In the genomic region with DNA sequence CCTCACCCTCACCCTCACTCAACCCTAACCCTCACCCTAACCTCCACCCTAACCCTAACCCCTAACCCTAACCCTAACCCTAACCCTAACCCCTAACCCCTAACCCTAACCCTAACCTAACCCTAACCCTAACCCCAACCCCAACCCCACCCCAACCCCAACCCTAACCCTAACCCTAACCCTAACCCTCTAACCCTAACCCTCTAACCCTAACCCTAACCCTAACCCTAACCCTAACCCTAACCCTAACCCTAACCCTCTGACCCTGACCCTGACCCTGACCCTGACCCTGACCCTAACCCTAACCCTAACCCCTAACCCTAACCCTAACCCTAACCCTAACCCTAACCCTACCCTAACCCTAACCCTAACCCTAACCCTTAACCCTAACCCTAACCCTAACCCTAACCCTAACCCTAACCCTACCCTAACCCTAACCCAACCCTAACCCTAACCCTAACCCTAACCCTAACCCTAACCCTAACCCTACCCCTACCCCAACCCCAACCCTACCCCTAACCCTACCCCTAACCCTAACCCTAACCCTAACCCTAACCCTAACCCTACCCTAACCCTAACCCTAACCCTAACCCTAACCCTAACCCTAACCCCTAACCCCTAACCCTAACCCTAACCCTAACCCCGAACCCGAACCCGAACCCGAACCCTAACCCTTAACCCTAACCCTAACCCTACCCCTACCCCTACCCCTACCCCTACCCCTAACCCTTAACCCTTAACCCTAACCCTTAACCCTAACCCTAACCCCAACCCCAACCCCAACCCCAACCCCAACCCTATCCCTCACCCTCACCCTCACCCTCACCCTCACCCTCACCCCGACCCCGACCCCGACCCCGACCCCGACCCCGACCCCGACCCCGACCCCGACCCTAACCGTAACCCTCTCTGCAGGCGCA, we compare ENCODE assay signal across 7 cellular contexts.
DNase-seq lines count a peak whose midpoint lies in the region; TF ChIP-seq lines count a peak whose summit lies in the region.
"Not testable (repeated sequence)": the region's sequence is repeated elsewhere in the genome, so short reads cannot be mapped to it uniquely, and the experiment has no call there.

No MANE protein-coding gene starts in this region.

- TF ChIP-seq CTCF in NB4 (IDR thresholded peaks at IDR 0.05; ENCODE audit: low read depth, low read length); SK-N-SH (IDR thresholded peaks at IDR 0.05); choroid plexus epithelial cell (conservative IDR thresholded peaks at IDR 0.05; ENCODE audit: low read depth, low read length); fibroblast of the aortic adventitia (IDR thresholded peaks at IDR 0.05; ENCODE audit: insufficient read depth, low read length); liver (IDR thresholded peaks at IDR 0.05; ENCODE audit: low read depth, low read length, missing input control): not testable (repeated sequence)

- TF ChIP-seq RAD21 in SK-N-SH (IDR thresholded peaks at IDR 0.05; ENCODE audit: low read length); liver (IDR thresholded peaks at IDR 0.05): not testable (repeated sequence)

- H4K20me1 ChIP-seq in SK-N-SH (ENCODE audit: insufficient read depth) = not testable (repeated sequence)

- H3K4me2 ChIP-seq in SK-N-SH = not testable (repeated sequence)

- not testable (repeated sequence) for H3K27ac ChIP-seq in SK-N-SH (ENCODE audit: low read depth in 2 of 2, low read length in 1 of 2); liver (ENCODE audit: low read depth in 1 of 2, low read length in 2 of 2)

- peak; percentile 4 for DNase-seq in ELR (ENCODE audit: low read depth)
- DNase-seq in Jurkat, Clone E6-1 (ENCODE audit: low read depth, low spot score) = peak; percentile 46
- DNase-seq in NB4 (ENCODE audit: low read depth) = peak; percentile 53
- not testable (repeated sequence) for DNase-seq in SK-N-SH
- DNase-seq in choroid plexus epithelial cell (ENCODE audit: low read depth) = peak; percentile 8
- DNase-seq in fibroblast of the aortic adventitia (ENCODE audit: low read depth) = peak; percentile 6

- not testable (repeated sequence) for H3K4me1 ChIP-seq in SK-N-SH (ENCODE audit: control insufficient read depth in 1 of 2, insufficient read depth in 2 of 2, low read depth in 1 of 2, low read length in 1 of 2); liver (ENCODE audit: control insufficient read depth in 4 of 4, insufficient read depth in 4 of 4, low read length in 3 of 4)

- H3K27me3 ChIP-seq in SK-N-SH (ENCODE audit: insufficient read depth); liver (ENCODE audit: control insufficient read depth in 4 of 4, insufficient read depth in 4 of 4, low read length in 3 of 4): not testable (repeated sequence)

- H3K79me2 ChIP-seq in SK-N-SH (ENCODE audit: insufficient read depth) = not testable (repeated sequence)

- not testable (repeated sequence) for TF ChIP-seq POLR2A in NB4 (IDR thresholded peaks at IDR 0.05; ENCODE audit: extremely low read depth, insufficient read length)

- not testable (repeated sequence) for H3K9me3 ChIP-seq in SK-N-SH; liver (ENCODE audit: control insufficient read depth in 4 of 4, low read length in 3 of 4)

- 0% methylated on average over 8 of the region's 15 CpGs for WGBS in SK-N-SH (ENCODE audit: low lambda C conversion rate)
- no CpG with 5 or more reads among the region's 15 CpGs for WGBS in liver

- H3K36me3 ChIP-seq in SK-N-SH (replicated peaks in 1 of 2; ENCODE audit: control insufficient read depth in 1 of 2, insufficient read depth in 2 of 2, low read length in 1 of 2); liver (ENCODE audit: control insufficient read depth in 4 of 4, insufficient read depth in 3 of 4, low read depth in 1 of 4, low read length in 3 of 4): not testable (repeated sequence)

- not testable (repeated sequence) for H3K9ac ChIP-seq in SK-N-SH; liver (ENCODE audit: low read depth in 1 of 2, low read length in 2 of 2)

- not testable (repeated sequence) for H3F3A ChIP-seq in SK-N-SH (replicated peaks; ENCODE audit: insufficient read depth)

- not testable (repeated sequence) for TF ChIP-seq EP300 in SK-N-SH (IDR thresholded peaks at IDR 0.05; ENCODE audit: borderline replicate concordance in 1 of 2, low read depth in 1 of 2, low read length in 1 of 2)

- H3K4me3 ChIP-seq in Jurkat, Clone E6-1 (ENCODE audit: low read length); NB4 (ENCODE audit: low read depth, low read length); SK-N-SH (ENCODE audit: low read depth in 2 of 2, low read length in 1 of 2); choroid plexus epithelial cell (ENCODE audit: low read depth, low read length); fibroblast of the aortic adventitia (ENCODE audit: low read depth, low read length); liver (ENCODE audit: low read depth in 1 of 3, low read length in 3 of 3): not testable (repeated sequence)

- CTCF ChIA-PET in SK-N-SH (lab: Yijun Ruan, JAX) = not testable (repeated sequence)

- POLR2A ChIA-PET in SK-N-SH (lab: Yijun Ruan, JAX) = not testable (repeated sequence)

- H3K9me2 ChIP-seq in SK-N-SH = not testable (repeated sequence)

- not testable (repeated sequence) for H2AFZ ChIP-seq in SK-N-SH (ENCODE audit: low read depth)

TF ChIP-seq in SK-N-SH, 30 proteins besides CTCF, POLR2A, EP300 and RAD21:
- TF ChIP-seq POLR2AphosphoS5 (IDR thresholded peaks at IDR 0.05; ENCODE audit: low read depth, low read length) = 0 out of 2 replicates have a peak, but pooled peaks have one; percentile 26
TF ChIP-seq in SK-N-SH: peak in this region for 1; not testable (repeated sequence) for 29.

TF ChIP-seq in liver, 16 proteins besides CTCF, POLR2A, EP300 and RAD21:
- TF ChIP-seq, protein P1, sequence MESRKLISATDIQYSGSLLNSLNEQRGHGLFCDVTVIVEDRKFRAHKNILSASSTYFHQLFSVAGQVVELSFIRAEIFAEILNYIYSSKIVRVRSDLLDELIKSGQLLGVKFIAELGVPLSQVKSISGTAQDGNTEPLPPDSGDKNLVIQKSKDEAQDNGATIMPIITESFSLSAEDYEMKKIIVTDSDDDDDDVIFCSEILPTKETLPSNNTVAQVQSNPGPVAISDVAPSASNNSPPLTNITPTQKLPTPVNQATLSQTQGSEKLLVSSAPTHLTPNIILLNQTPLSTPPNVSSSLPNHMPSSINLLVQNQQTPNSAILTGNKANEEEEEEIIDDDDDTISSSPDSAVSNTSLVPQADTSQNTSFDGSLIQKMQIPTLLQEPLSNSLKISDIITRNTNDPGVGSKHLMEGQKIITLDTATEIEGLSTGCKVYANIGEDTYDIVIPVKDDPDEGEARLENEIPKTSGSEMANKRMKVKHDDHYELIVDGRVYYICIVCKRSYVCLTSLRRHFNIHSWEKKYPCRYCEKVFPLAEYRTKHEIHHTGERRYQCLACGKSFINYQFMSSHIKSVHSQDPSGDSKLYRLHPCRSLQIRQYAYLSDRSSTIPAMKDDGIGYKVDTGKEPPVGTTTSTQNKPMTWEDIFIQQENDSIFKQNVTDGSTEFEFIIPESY (IDR thresholded peaks at IDR 0.05) = peak; percentile 8
